ENCODE assay signal across 14 cellular contexts in genomic region chr13:49625392-49626137, GRCh38. TPM values are rescaled to one million over a fixed set of nuclear protein-coding genes. Genes with fewer than 3 reads are reported as not detected.
DNase-seq lines count a peak whose midpoint lies in the region; ATAC-seq and TF ChIP-seq lines count a peak whose summit lies in the region.
"Had no signal": no experiment of that assay in that cellular context is flagged by ENCODE, and none has a peak within 500 bp of the region (broad histone marks: within the 10 kb centered on the region; RNA-seq: fewer than 3 reads in every experiment).

No MANE protein-coding gene starts in this region.

- H3K4me2 ChIP-seq in osteoblast (ENCODE audit: insufficient read depth, low read length): no peak overlapping the region

- H3K9me3 Mint-ChIP-seq in activated CD8-positive, alpha-beta memory T cell treated with anti-CD3 and anti-CD28 coated beads, Interleukin-2, amount 10 ng/mL, durations not matched to agents 7 days and 5 days (ENCODE audit: low read depth): no peaks in the 10 kb centered on the region
- H3K9me3 Mint-ChIP-seq: activated T-cell treated with anti-CD3 and anti-CD28 coated beads, Interleukin-2, amount 50 U/mL, for 4 hours had no signal

- H3K36me3 ChIP-seq in osteoblast (ENCODE audit: insufficient read depth, low read length): no peaks in the 10 kb centered on the region
- H3K36me3 ChIP-seq: breast epithelium, WERI-Rb-1 had no signal

- no peak overlapping the region for H2AFZ ChIP-seq in osteoblast (ENCODE audit: low read length)

- no peaks in the 10 kb centered on the region for H3K36me3 Mint-ChIP-seq in activated CD8-positive, alpha-beta memory T cell treated with anti-CD3 and anti-CD28 coated beads, Interleukin-2, amount 10 ng/mL, durations not matched to agents 7 days and 5 days

- no peaks in the 10 kb centered on the region for H3K27me3 ChIP-seq in osteoblast (ENCODE audit: insufficient read depth, low read length)
- H3K27me3 ChIP-seq: breast epithelium had no signal

- peaks cover 3% of the 10 kb centered on the region for H3K27me3 Mint-ChIP-seq in activated CD8-positive, alpha-beta memory T cell treated with anti-CD3 and anti-CD28 coated beads, Interleukin-2, amount 10 ng/mL, durations not matched to agents 7 days and 5 days
- H3K27me3 Mint-ChIP-seq: B cell had no signal

- DNase-seq in CD1c-positive myeloid dendritic cell (ENCODE audit: extremely low spot score): peak; percentile 52
- DNase-seq in RPMI7951 (ENCODE audit: low read depth): peak; percentile 57
- peak; percentile 61 for DNase-seq in left cardiac atrium
- peak; percentile 73 for DNase-seq in osteoblast (ENCODE audit: insufficient read length, low spot score, missing footprints)
- DNase-seq in kidney glomerular epithelial cell (lab: John Stamatoyannopoulos, UW): no peak
- no peak for DNase-seq in hippocampal formation (lab: John Stamatoyannopoulos, UW)
- DNase-seq in activated CD8-positive, alpha-beta memory T cell treated with anti-CD3 and anti-CD28 coated beads, Interleukin-2, amount 10 ng/mL, durations not matched to agents 7 days and 5 days: no peak
- DNase-seq: activated T-cell treated with anti-CD3 and anti-CD28 coated beads, Interleukin-2, amount 50 U/mL, for 4 hours; NCI-H2029 treated with DMSO at 0.1 percent for 48 hours; WERI-Rb-1 had no signal

- H3K4me3 ChIP-seq in osteoblast (ENCODE audit: insufficient read depth, low read length): no peak overlapping the region
- H3K4me3 ChIP-seq: breast epithelium had no signal

- TF ChIP-seq CTCF in osteoblast (IDR thresholded peaks at IDR 0.05; ENCODE audit: extremely low read depth, low read depth, low read length): no peak

- H3K4me1 Mint-ChIP-seq in activated CD8-positive, alpha-beta memory T cell treated with anti-CD3 and anti-CD28 coated beads, Interleukin-2, amount 10 ng/mL, durations not matched to agents 7 days and 5 days: peaks cover 16% of the 10 kb centered on the region

- ATAC-seq in left cardiac atrium (peak; percentile 62 to 68), HG02798 (IDR thresholded peaks at IDR 0.05; ENCODE audit: poor library complexity, unreplicated experiment) (no peak)
- ATAC-seq in activated CD8-positive, alpha-beta memory T cell treated with anti-CD3 and anti-CD28 coated beads, Interleukin-2, amount 10 ng/mL, durations not matched to agents 7 days and 5 days: no peak
- ATAC-seq: activated T-cell treated with anti-CD3 and anti-CD28 coated beads, Interleukin-2, amount 50 U/mL, for 4 hours had no signal

- no peak overlapping the region for H3K4me3 Mint-ChIP-seq in activated CD8-positive, alpha-beta memory T cell treated with anti-CD3 and anti-CD28 coated beads, Interleukin-2, amount 10 ng/mL, durations not matched to agents 7 days and 5 days
- H3K4me3 Mint-ChIP-seq: activated T-cell treated with anti-CD3 and anti-CD28 coated beads, Interleukin-2, amount 50 U/mL, for 4 hours; B cell had no signal

- CTCF ChIA-PET in activated CD8-positive, alpha-beta memory T cell treated with anti-CD3 and anti-CD28 coated beads, Interleukin-2, amount 10 ng/mL, durations not matched to agents 7 days and 5 days (lab: Charles Lee): no interaction called here

- no peaks in the 10 kb centered on the region for H4K20me1 ChIP-seq in osteoblast (ENCODE audit: insufficient read depth, low read length)

- H3K79me2 ChIP-seq in osteoblast (ENCODE audit: insufficient read depth, low read length): no peaks in the 10 kb centered on the region

- intact Hi-C loops in left cardiac atrium (cut with DNase I): no loop called here

- H3K27ac ChIP-seq in osteoblast (ENCODE audit: low read depth, low read length): no peak overlapping the region
- H3K27ac ChIP-seq: breast epithelium, WERI-Rb-1 had no signal

- H3K4me1 ChIP-seq in osteoblast (ENCODE audit: insufficient read depth, low read length): no peaks in the 10 kb centered on the region
- H3K4me1 ChIP-seq: breast epithelium had no signal

- H3K9me3 ChIP-seq in osteoblast (ENCODE audit: low read depth, low read length): no peaks in the 10 kb centered on the region
- H3K9me3 ChIP-seq: breast epithelium had no signal

- H3K27ac Mint-ChIP-seq in activated CD8-positive, alpha-beta memory T cell treated with anti-CD3 and anti-CD28 coated beads, Interleukin-2, amount 10 ng/mL, durations not matched to agents 7 days and 5 days: no peak overlapping the region
- H3K27ac Mint-ChIP-seq: B cell had no signal

RNA-seq across cellular contexts. Expression of gene ARL11, which starts 2.7 kb away (rescaled TPM):
- total RNA-seq in RPMI7951 (2014; rRNA removed; shearing (Covaris generic)): not detected in 2 replicates
- 1 to 10 TPM in 1 of 2 donors, under 1 TPM in 1; 0.44 to 1.7 TPM for total RNA-seq in left cardiac atrium
- total RNA-seq in osteoblast: not detected in 2 replicates
- 1 to 10 TPM in 1 of 2 experiments, under 1 TPM in 1; 0.89 to 2.1 TPM for total RNA-seq in activated CD8-positive, alpha-beta memory T cell treated with anti-CD3 and anti-CD28 coated beads, Interleukin-2, amount 10 ng/mL, durations not matched to agents 7 days and 5 days
- total RNA-seq: kidney epithelial cell had no signal

RNA-seq across cellular contexts. Expression of gene RCBTB1, which starts 40.2 kb away (rescaled TPM):
- total RNA-seq in RPMI7951 (2014; rRNA removed; shearing (Covaris generic)): 8.9 and 9.6 TPM in 2 replicates
- total RNA-seq in left cardiac atrium: 10 to 100 TPM; 12.7 to 19.3 TPM
- 26.4 and 27.4 TPM in 2 replicates for total RNA-seq in osteoblast
- 10 to 100 TPM; 18.1 to 20.9 TPM for total RNA-seq in activated CD8-positive, alpha-beta memory T cell treated with anti-CD3 and anti-CD28 coated beads, Interleukin-2, amount 10 ng/mL, durations not matched to agents 7 days and 5 days

Comparison
In these comparisons a context has a peak if more than half of its experiments do, and no peak if none do; other contexts are left out.
1. DNase-seq: peak in CD1c-positive myeloid dendritic cell (single experiment), RPMI7951 (single experiment), left cardiac atrium (single experiment) and osteoblast (single experiment); none in kidney glomerular epithelial cell (single experiment), hippocampal formation (0 of 2) and activated CD8-positive, alpha-beta memory T cell treated with anti-CD3 and anti-CD28 coated beads, Interleukin-2, amount 10 ng/mL, durations not matched to agents 7 days and 5 days (single experiment).
2. ATAC-seq: peak in left cardiac atrium (2 of 2); none in HG02798 (single experiment) and activated CD8-positive, alpha-beta memory T cell treated with anti-CD3 and anti-CD28 coated beads, Interleukin-2, amount 10 ng/mL, durations not matched to agents 7 days and 5 days (single experiment).